Comparison of ENCODE assay signal across 2 cellular contexts in genomic region chr19:8537099-8537498, GRCh38.
TF ChIP-seq lines count a peak whose summit lies in the region.

No MANE protein-coding gene starts in this region.

TF ChIP-seq in HEK293, 187 proteins besides CTCF, POLR2A, EP300 and RAD21:
- TF ChIP-seq ZNF664 (tag by site-specific recombination; IDR thresholded peaks at IDR 0.05) (peak; percentile 91), ZNF140 (tag by site-specific recombination; IDR thresholded peaks at IDR 0.05) (no peak)

TF ChIP-seq in K562, 482 proteins besides CTCF, POLR2A, EP300 and RAD21:
- TF ChIP-seq SIX5 (IDR thresholded peaks at IDR 0.05; ENCODE audit: borderline replicate concordance in 1 of 2, insufficient read depth in 1 of 2, low read depth in 1 of 2, low read length in 2 of 2): no peak
- no peak for TF ChIP-seq THRA (IDR thresholded peaks at IDR 0.05)
- TF ChIP-seq ZNF3 (CRISPR knock-in tag; IDR thresholded peaks at IDR 0.05): peak; percentile 67; the same call in 1 of the 2 replicates
- TF ChIP-seq CBFB (CRISPR knock-in tag; IDR thresholded peaks at IDR 0.05): no peak
- TF ChIP-seq ELF2 (CRISPR knock-in tag; IDR thresholded peaks at IDR 0.05): no peak
- no peak for TF ChIP-seq TEAD4 (IDR thresholded peaks at IDR 0.05; ENCODE audit: low read length)
- no peak for TF ChIP-seq TEAD4 (CRISPR knock-in tag; IDR thresholded peaks at IDR 0.05; ENCODE audit: borderline replicate concordance)
- TF ChIP-seq SREBF1 (IDR thresholded peaks at IDR 0.05; ENCODE audit: borderline replicate concordance, low read depth, low read length): no peak
- TF ChIP-seq TGIF2 (CRISPR knock-in tag; IDR thresholded peaks at IDR 0.05): no peak
TF ChIP-seq in K562: peak in this region for 1.
